8 cellular contexts compared by ENCODE assay signal in the genomic region with DNA sequence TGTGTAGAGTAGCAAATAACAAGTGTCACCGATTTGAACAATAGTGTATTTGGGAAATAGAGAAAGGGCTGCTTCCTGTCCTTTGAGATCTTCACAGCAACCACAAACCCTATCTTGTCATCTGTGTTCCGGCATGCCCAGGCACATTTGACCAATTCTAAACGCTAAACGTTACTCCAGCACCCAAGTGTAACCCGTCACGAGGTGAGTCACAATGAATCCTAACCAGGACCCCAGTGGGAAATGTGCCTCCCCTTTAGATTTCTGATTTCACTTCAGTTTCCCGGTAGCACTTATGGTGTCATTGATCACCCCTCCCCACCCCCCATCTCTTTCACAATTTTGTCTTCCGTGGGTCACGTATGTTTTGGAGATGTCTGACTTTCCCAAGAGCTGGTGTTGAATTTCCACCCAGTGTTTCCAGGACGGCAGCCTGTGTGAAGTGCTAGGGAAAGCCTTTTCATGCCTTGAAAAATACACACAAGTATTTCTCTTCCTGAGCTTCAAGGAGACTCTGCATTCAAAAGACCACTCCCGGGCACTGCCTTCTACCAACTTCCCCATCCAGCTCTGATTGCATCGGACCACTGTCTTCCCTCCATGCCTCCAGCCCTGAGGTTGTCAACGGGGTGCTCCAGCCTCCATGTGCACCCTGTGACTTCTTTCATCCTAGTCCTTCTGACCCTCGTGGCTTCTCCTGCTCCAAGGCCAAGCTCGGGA. TPM values are rescaled to one million over a fixed set of nuclear protein-coding genes. Genes with fewer than 3 reads are reported as not detected.
DNase-seq lines count a peak whose midpoint lies in the region; ATAC-seq and TF ChIP-seq lines count a peak whose summit lies in the region.

No MANE protein-coding gene starts in this region.

- CTCF ChIA-PET in activated CD8-positive, alpha-beta T cell treated with anti-CD3 and anti-CD28 coated beads, Interleukin-2, amount 10 ng/mL, durations not matched to agents 7 days and 5 days (lab: Charles Lee) = interaction anchor here (0.8 to 1.1 kb wide), 5 partner anchors 10 to 25 kb away, joined by 3 to 6 read pairs (median 4); a partner anchor contains a TSS

- H3K9me3 ChIP-seq in ovary = no peaks in the 10 kb centered on the region
- H3K9me3 ChIP-seq in tibial artery = no peaks in the 10 kb centered on the region

- TF ChIP-seq POLR2A in ovary (IDR thresholded peaks at IDR 0.05) = no peak

- ATAC-seq in HG03565 (IDR thresholded peaks at IDR 0.05; ENCODE audit: unreplicated experiment) = peak; percentile 78
- ATAC-seq in activated CD8-positive, alpha-beta T cell treated with anti-CD3 and anti-CD28 coated beads, Interleukin-2, amount 10 ng/mL, durations not matched to agents 7 days and 5 days = peak; percentile 90

- intact Hi-C loops in ovary (cut with DNase I) (no loop called here), tibial artery (cut with DNase I; ENCODE audit: low total_unique reads) (no loop called here)

- peaks cover 7% of the 10 kb centered on the region for H3K36me3 Mint-ChIP-seq in activated CD8-positive, alpha-beta T cell treated with anti-CD3 and anti-CD28 coated beads, Interleukin-2, amount 10 ng/mL, durations not matched to agents 7 days and 5 days (ENCODE audit: low read depth)

- no peak for TF ChIP-seq EP300 in ovary (IDR thresholded peaks at IDR 0.05)

- peak overlapping the region; percentile 70 for H3K4me3 Mint-ChIP-seq in activated CD8-positive, alpha-beta T cell treated with anti-CD3 and anti-CD28 coated beads, Interleukin-2, amount 10 ng/mL, durations not matched to agents 7 days and 5 days

- H3K4me1 Mint-ChIP-seq in activated CD8-positive, alpha-beta T cell treated with anti-CD3 and anti-CD28 coated beads, Interleukin-2, amount 10 ng/mL, durations not matched to agents 7 days and 5 days (ENCODE audit: low read depth) = peaks cover 32% of the 10 kb centered on the region

- H3K27me3 Mint-ChIP-seq in activated CD8-positive, alpha-beta T cell treated with anti-CD3 and anti-CD28 coated beads, Interleukin-2, amount 10 ng/mL, durations not matched to agents 7 days and 5 days (ENCODE audit: low read depth) = peaks cover 2% of the 10 kb centered on the region

- DNase-seq in GM19240 (ENCODE audit: insufficient read length, low spot score) (peak; percentile 32), putamen (ENCODE audit: low spot score) (no peak), ovary (no peak), tibial artery (no peak), DMS153 treated with DMSO at 0.1 percent for 48 hours (lab: John Stamatoyannopoulos, UW; ENCODE audit: unreplicated experiment) (no peak)
- DNase-seq in activated CD8-positive, alpha-beta T cell treated with anti-CD3 and anti-CD28 coated beads, Interleukin-2, amount 10 ng/mL, durations not matched to agents 7 days and 5 days = peak; percentile 76
- DNase-seq in stimulated activated CD4-positive, alpha-beta T cell treated with anti-CD3 and anti-CD28 coated beads, Interleukin-4, amount 100 ng/mL, for 24 hours = peak; percentile 35

- TF ChIP-seq CTCF in ovary (IDR thresholded peaks at IDR 0.05) = no peak
- no peak for TF ChIP-seq CTCF in tibial artery (IDR thresholded peaks at IDR 0.05)

- H3K4me1 ChIP-seq in ovary (ENCODE audit: insufficient read depth) (no peaks in the 10 kb centered on the region), tibial artery (no peaks in the 10 kb centered on the region)

- H3K27ac ChIP-seq in ovary (no peak overlapping the region), tibial artery (no peak overlapping the region)

- H3K27me3 ChIP-seq in ovary (no peaks in the 10 kb centered on the region), tibial artery (no peaks in the 10 kb centered on the region)

- H3K4me3 ChIP-seq in ovary (no peak overlapping the region), tibial artery (no peak overlapping the region)

- POLR2A ChIA-PET in activated CD8-positive, alpha-beta T cell treated with anti-CD3 and anti-CD28 coated beads, Interleukin-2, amount 10 ng/mL, durations not matched to agents 7 days and 5 days (lab: Charles Lee) = interaction anchor here (1.0 kb wide), 2 partner anchors 11 to 22 kb away, joined by 3 read pairs; a partner anchor contains a TSS

- H3K9me3 Mint-ChIP-seq in activated CD8-positive, alpha-beta T cell treated with anti-CD3 and anti-CD28 coated beads, Interleukin-2, amount 10 ng/mL, durations not matched to agents 7 days and 5 days (ENCODE audit: insufficient read depth) = no peaks in the 10 kb centered on the region

- H3K36me3 ChIP-seq in ovary = no peaks in the 10 kb centered on the region
- no peaks in the 10 kb centered on the region for H3K36me3 ChIP-seq in tibial artery

- H3K27ac Mint-ChIP-seq in activated CD8-positive, alpha-beta T cell treated with anti-CD3 and anti-CD28 coated beads, Interleukin-2, amount 10 ng/mL, durations not matched to agents 7 days and 5 days = peak overlapping the region; percentile 93

- 70 to 75% (median 72%) methylated on average over 15 of the region's 15 CpGs for WGBS in ovary, 3 donors

RNA-seq across cellular contexts. Expression of a gene that starts 10.5 kb away (rescaled TPM):
- total RNA-seq in activated CD8-positive, alpha-beta T cell treated with anti-CD3 and anti-CD28 coated beads, Interleukin-2, amount 10 ng/mL, durations not matched to agents 7 days and 5 days = 10 to 100 TPM; 29.2 to 30.0 TPM
- 10 to 100 TPM; 17.3 to 47.3 (median 34.1) TPM for total RNA-seq in ovary
- 10 to 100 TPM; 14.7 to 16.1 TPM for polyA plus RNA-seq in ovary

RNA-seq across cellular contexts. Expression of a gene that starts 30.1 kb away (rescaled TPM):
- 10 to 100 TPM; 37.1 to 46.3 TPM for total RNA-seq in activated CD8-positive, alpha-beta T cell treated with anti-CD3 and anti-CD28 coated beads, Interleukin-2, amount 10 ng/mL, durations not matched to agents 7 days and 5 days
- 10 to 100 TPM; 21.8 to 63.8 (median 52.9) TPM for total RNA-seq in ovary
- 10 to 100 TPM in 1 of 2 donors, 1 to 10 TPM in 1; 3.1 to 47.2 TPM for polyA plus RNA-seq in ovary

Comparison
In these comparisons a context has a peak if more than half of its experiments do, and no peak if none do; other contexts are left out.
1. DNase-seq: peak in GM19240 (single experiment), activated CD8-positive, alpha-beta T cell treated with anti-CD3 and anti-CD28 coated beads, Interleukin-2, amount 10 ng/mL, durations not matched to agents 7 days and 5 days (single experiment) and stimulated activated CD4-positive, alpha-beta T cell treated with anti-CD3 and anti-CD28 coated beads, Interleukin-4, amount 100 ng/mL, for 24 hours (single experiment); none in putamen (single experiment), ovary (0 of 5), tibial artery (0 of 2) and DMS153 treated with DMSO at 0.1 percent for 48 hours (single experiment).